ENCODE assay signal across 20 cellular contexts in the genomic region with DNA sequence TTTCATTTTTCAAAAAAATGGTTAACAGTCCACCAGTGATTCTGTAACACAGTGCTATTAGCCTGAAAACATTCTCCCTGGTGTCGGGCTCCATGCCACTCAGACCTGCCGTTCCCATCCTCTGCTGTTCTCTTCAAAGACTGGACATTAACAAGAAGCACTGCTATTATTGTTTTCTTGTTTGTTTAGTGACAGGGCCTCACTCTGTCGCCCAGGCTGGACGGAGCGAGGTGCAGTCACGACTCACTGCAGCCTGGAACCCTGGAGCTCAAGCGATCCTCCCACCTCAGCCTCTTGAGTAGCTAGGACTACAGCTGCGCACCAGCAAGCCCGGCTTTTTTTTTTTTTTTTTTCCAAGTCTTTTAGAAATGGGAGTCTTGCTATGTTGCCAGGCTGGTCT. TPM values are rescaled to one million over a fixed set of nuclear protein-coding genes. Genes with fewer than 3 reads are reported as not detected.
"Had no signal": no experiment of that assay in that cellular context is flagged by ENCODE, and none has a peak within 500 bp of the region (broad histone marks: within the 10 kb centered on the region; RNA-seq: fewer than 3 reads in every experiment).

No MANE protein-coding gene starts in this region.

- H3K27me3 Mint-ChIP-seq: activated CD4-positive, alpha-beta memory T cell treated with anti-CD3 and anti-CD28 coated beads, Interleukin-2, amount 10 ng/mL, durations not matched to agents 7 days and 5 days; activated CD4-positive, alpha-beta T cell treated with anti-CD3 and anti-CD28 coated beads, Interleukin-2, amount 10 ng/mL, durations not matched to agents 24 days and 14 days; activated naive CD8-positive, alpha-beta T cell treated with anti-CD3 and anti-CD28 coated beads, Interleukin-2, amount 50 U/mL, for 24 hours; naive thymus-derived CD8-positive, alpha-beta T cell had no signal

- ATAC-seq: activated CD4-positive, CD25-positive, alpha-beta regulatory T cell treated with anti-CD3 and anti-CD28 coated beads, Interleukin-2, amount 50 U/mL, for 24 hours; activated naive CD8-positive, alpha-beta T cell treated with anti-CD3 and anti-CD28 coated beads, Interleukin-2, amount 50 U/mL, for 24 hours; gastroesophageal sphincter; naive thymus-derived CD8-positive, alpha-beta T cell; psoas muscle had no signal

- H3K36me3 ChIP-seq: gastroesophageal sphincter, left ventricle myocardium inferior, right atrium auricular region had no signal

- H3K27ac ChIP-seq: epithelial cell of prostate, gastroesophageal sphincter, left ventricle myocardium inferior, psoas muscle, spleen, VCaP had no signal

- H3K9me3 Mint-ChIP-seq: activated CD4-positive, alpha-beta memory T cell treated with anti-CD3 and anti-CD28 coated beads, Interleukin-2, amount 10 ng/mL, durations not matched to agents 7 days and 5 days; activated CD4-positive, alpha-beta T cell treated with anti-CD3 and anti-CD28 coated beads, Interleukin-2, amount 10 ng/mL, durations not matched to agents 24 days and 14 days; activated naive CD8-positive, alpha-beta T cell treated with anti-CD3 and anti-CD28 coated beads, Interleukin-2, amount 50 U/mL, for 24 hours; naive thymus-derived CD8-positive, alpha-beta T cell had no signal

- H3K9me3 ChIP-seq: gastroesophageal sphincter, left ventricle myocardium inferior, psoas muscle, right atrium auricular region, spleen had no signal

- H3K27me3 ChIP-seq: gastroesophageal sphincter, right atrium auricular region, spleen had no signal

- H3K4me3 ChIP-seq: gastroesophageal sphincter, left ventricle myocardium inferior, psoas muscle, right atrium auricular region, spleen had no signal

- H3K4me3 Mint-ChIP-seq: activated CD4-positive, alpha-beta memory T cell treated with anti-CD3 and anti-CD28 coated beads, Interleukin-2, amount 10 ng/mL, durations not matched to agents 7 days and 5 days; activated CD4-positive, alpha-beta T cell treated with anti-CD3 and anti-CD28 coated beads, Interleukin-2, amount 10 ng/mL, durations not matched to agents 24 days and 14 days; activated naive CD8-positive, alpha-beta T cell treated with anti-CD3 and anti-CD28 coated beads, Interleukin-2, amount 50 U/mL, for 24 hours; naive thymus-derived CD8-positive, alpha-beta T cell had no signal

- DNase-seq: activated CD4-positive, alpha-beta memory T cell treated with anti-CD3 and anti-CD28 coated beads, Interleukin-2, amount 10 ng/mL, durations not matched to agents 7 days and 5 days; activated CD4-positive, alpha-beta T cell treated with anti-CD3 and anti-CD28 coated beads, Interleukin-2, amount 10 ng/mL, durations not matched to agents 24 days and 14 days; activated gamma-delta T cell; activated naive CD4-positive, alpha-beta T cell treated with anti-CD3 and anti-CD28 coated beads, Interleukin-2, amount 50 U/mL, for 16 hours; activated naive CD8-positive, alpha-beta T cell treated with anti-CD3 and anti-CD28 coated beads, Interleukin-2, amount 50 U/mL, for 24 hours; head of caudate nucleus; kidney; left ventricle myocardium inferior; naive thymus-derived CD8-positive, alpha-beta T cell; psoas muscle; spleen; stimulated activated CD4-positive, alpha-beta T cell treated with anti-CD3 and anti-CD28 coated beads, Interleukin-4, amount 100 ng/mL, for 1 hour; stimulated activated naive CD4-positive, alpha-beta T cell treated with Interleukin-2 at 50 U/mL for 16 hours had no signal

- H3K27ac Mint-ChIP-seq: activated CD4-positive, alpha-beta memory T cell treated with anti-CD3 and anti-CD28 coated beads, Interleukin-2, amount 10 ng/mL, durations not matched to agents 7 days and 5 days; activated CD4-positive, alpha-beta T cell treated with anti-CD3 and anti-CD28 coated beads, Interleukin-2, amount 10 ng/mL, durations not matched to agents 24 days and 14 days; activated naive CD8-positive, alpha-beta T cell treated with anti-CD3 and anti-CD28 coated beads, Interleukin-2, amount 50 U/mL, for 24 hours had no signal

RNA-seq across cellular contexts. Expression of gene CCDC170, which starts 51.5 kb away (rescaled TPM):
- total RNA-seq: activated CD4-positive, alpha-beta memory T cell treated with anti-CD3 and anti-CD28 coated beads, Interleukin-2, amount 10 ng/mL, durations not matched to agents 7 days and 5 days; activated CD4-positive, alpha-beta T cell treated with anti-CD3 and anti-CD28 coated beads, Interleukin-2, amount 10 ng/mL, durations not matched to agents 24 days and 14 days; lung microvascular endothelial cell; naive thymus-derived CD8-positive, alpha-beta T cell; T-helper 2 cell treated with Interferon-gamma antibody and Interleukin-4, amounts not matched to agents 100 ng/mL and 5 ng/mL, for 36 hours had no signal
